ENCODE assay signal across 10 cellular contexts in genomic region chr1:23592209-23592905, GRCh38. TPM values are rescaled to one million over a fixed set of nuclear protein-coding genes. Genes with fewer than 3 reads are reported as not detected.
DNase-seq lines count a peak whose midpoint lies in the region; ATAC-seq and TF ChIP-seq lines count a peak whose summit lies in the region.
"Had no signal": no experiment of that assay in that cellular context is flagged by ENCODE, and none has a peak within 500 bp of the region (broad histone marks: within the 10 kb centered on the region; RNA-seq: fewer than 3 reads in every experiment).

No MANE protein-coding gene starts in this region.

- H2AK5ac ChIP-seq in IMR-90 (ENCODE audit: low read depth, low read length), result peak overlapping the region; percentile 87

- H3K27me3 ChIP-seq in IMR-90 (ENCODE audit: control insufficient read depth, insufficient read depth, low read length) (no peaks in the 10 kb centered on the region), WERI-Rb-1 (ENCODE audit: insufficient read depth, low read depth, severe bottlenecking) (no peaks in the 10 kb centered on the region)
- H3K27me3 ChIP-seq: left lung had no signal

- H3K9me1 ChIP-seq in IMR-90 (ENCODE audit: insufficient read depth, low read length), result peaks cover 3% of the 10 kb centered on the region

- BruUV-seq in IMR-90 (replicated peaks; lab: Mats Ljungman, UMichigan), result no TSS peak

- H3K4ac ChIP-seq in IMR-90 (ENCODE audit: low read depth, low read length), result peak overlapping the region; percentile 80

- in situ Hi-C loops in IMR-90 (cut with MboI; ENCODE audit: low sequenced_read_pairs), result no loop called here

- peak overlapping the region; percentile 20 to 90; a peak in 3 of 4 replicates for H4K8ac ChIP-seq in IMR-90 (ENCODE audit: low read depth in 2 of 2, low read length in 2 of 2)

- H2BK20ac ChIP-seq in IMR-90 (ENCODE audit: low read depth, low read length), result peak overlapping the region; percentile 78

- CTCF ChIA-PET in IMR-90 (lab: Yijun Ruan, JAX), result interaction anchor here (0.5 to 1.3 kb wide), 2 partner anchors 37 to 93 kb away, joined by 3 read pairs; no protein-coding TSS in a partner anchor

- peak; percentile 78 for DNase-seq in DMS53 (lab: John Stamatoyannopoulos, UW)
- DNase-seq in IMR-90, result no peak
- peak; percentile 87 for DNase-seq in WERI-Rb-1
- no peak for DNase-seq in mesothelial cell of epicardium (ENCODE audit: low spot score in 2 of 2, unreplicated experiment in 2 of 2)
- no peak for DNase-seq in NCI-H526 treated with DMSO at 0.1 percent for 48 hours (lab: John Stamatoyannopoulos, UW)
- no peak for DNase-seq in GM19240 (ENCODE audit: insufficient read length, low spot score)
- no peak for DNase-seq in ureter (ENCODE audit: low spot score)
- DNase-seq: cerebellar nuclear complex, left lung had no signal

- no peaks in the 10 kb centered on the region for H4K20me1 ChIP-seq in IMR-90 (ENCODE audit: insufficient read depth, low read length)

- 63% methylated on average over 1 of the region's 4 CpGs; no CpG with 5 or more reads in 1 of the 2 experiments for WGBS in IMR-90 (ENCODE audit: extremely low coverage in 2 of 2, insufficient read length in 1 of 2), 2 experiments

- H4K91ac ChIP-seq in IMR-90 (ENCODE audit: insufficient read depth, low read depth, low read length), result peak overlapping the region; percentile 74

- H3K27ac Mint-ChIP-seq in mesothelial cell of epicardium, result peak overlapping the region; percentile 80

- H3K4me3 ChIP-seq in IMR-90 (ENCODE audit: insufficient read depth, low read depth, low read length), result no peak overlapping the region
- no peak overlapping the region for H3K4me3 ChIP-seq in WERI-Rb-1 (ENCODE audit: low read depth, low read length)
- H3K4me3 ChIP-seq: left lung had no signal

- peaks cover 14% of the 10 kb centered on the region for H3K4me1 ChIP-seq in IMR-90 (ENCODE audit: control insufficient read depth, insufficient read depth, low read length)

- intact Hi-C loops in IMR-90 (cut with micrococcal nuclease), result no loop called here

- H2BK15ac ChIP-seq in IMR-90 (ENCODE audit: low read depth, low read length), result peak overlapping the region; percentile 43; the same call in 2 of the 3 replicates

- H3K14ac ChIP-seq in IMR-90 (replicated peaks; ENCODE audit: low read depth, low read length), result peak overlapping the region; percentile 73

- H3K27ac ChIP-seq in IMR-90 (ENCODE audit: insufficient read depth, low read length) (peak overlapping the region; percentile 12; the same call in 1 of the 2 replicates), WERI-Rb-1 (peak overlapping the region; percentile 89)
- H3K27ac ChIP-seq: left lung had no signal

- H3K9ac ChIP-seq in IMR-90 (ENCODE audit: low read depth, low read length), result no peak overlapping the region

- H2AK9ac ChIP-seq in IMR-90 (replicated peaks; ENCODE audit: low read depth, low read length, poor library complexity), result peak overlapping the region; percentile 3

- H3K36me3 ChIP-seq in IMR-90 (ENCODE audit: control insufficient read depth, insufficient read depth, low read length) (no peaks in the 10 kb centered on the region), WERI-Rb-1 (no peaks in the 10 kb centered on the region)
- H3K36me3 ChIP-seq: left lung had no signal

- TF ChIP-seq CTCF in IMR-90 (conservative IDR thresholded peaks at IDR 0.05; ENCODE audit: low read depth, low read length) (no peak), WERI-Rb-1 (IDR thresholded peaks at IDR 0.05; ENCODE audit: low read depth, low read length) (no peak), mesothelial cell of epicardium (IDR thresholded peaks at IDR 0.05; ENCODE audit: unreplicated experiment) (no peak)

- H2AFZ ChIP-seq in IMR-90 (replicated peaks; ENCODE audit: low read length, poor library complexity), result peak overlapping the region; percentile 15

- peaks cover 65% of the 10 kb centered on the region for H3K4me1 Mint-ChIP-seq in mesothelial cell of epicardium

- peak overlapping the region; percentile 43 for H2BK5ac ChIP-seq in IMR-90 (ENCODE audit: low read depth, low read length, poor library complexity, severe bottlenecking)

- peaks cover 1 to 3% of the 10 kb centered on the region in 2 experiments; a peak in 2 of 4 replicates for H3K79me1 ChIP-seq in IMR-90 (ENCODE audit: low read depth in 1 of 2, low read length in 2 of 2)

- H3K4me3 Mint-ChIP-seq in mesothelial cell of epicardium, result no peak overlapping the region

- ATAC-seq in IMR-90 (ENCODE audit: low read depth) (peak; percentile 39), HG03025 (IDR thresholded peaks at IDR 0.05; ENCODE audit: low FRiP score, unreplicated experiment) (no peak)

- no peaks in the 10 kb centered on the region for H3K36me3 Mint-ChIP-seq in mesothelial cell of epicardium

- H3K23ac ChIP-seq in IMR-90 (ENCODE audit: low read depth, low read length), result peak overlapping the region; percentile 73

- H3K9me3 ChIP-seq in IMR-90 (ENCODE audit: control insufficient read depth, insufficient read depth, low read length) (no peaks in the 10 kb centered on the region), WERI-Rb-1 (ENCODE audit: severe bottlenecking) (no peaks in the 10 kb centered on the region)
- H3K9me3 ChIP-seq: left lung had no signal

- H3K27me3 Mint-ChIP-seq in mesothelial cell of epicardium (ENCODE audit: low read depth), result no peaks in the 10 kb centered on the region

- POLR2A ChIA-PET in IMR-90 (lab: Charles Lee; ENCODE audit: unreplicated experiment), result no interaction called here

- peak overlapping the region; percentile 26 for H3K18ac ChIP-seq in IMR-90 (ENCODE audit: low read depth, low read length)

- 0 out of 2 replicates have a peak overlapping the region, but pooled peaks have one; percentile 2 for H3K56ac ChIP-seq in IMR-90 (ENCODE audit: extremely low read depth, insufficient read depth, low read length)

- no peak for TF ChIP-seq RAD21 in IMR-90 (IDR thresholded peaks at IDR 0.05; ENCODE audit: low read length)

- peak overlapping the region; percentile 40 for H4K5ac ChIP-seq in IMR-90 (ENCODE audit: low read depth, low read length)

- no peak for TF ChIP-seq POLR2A in IMR-90 (IDR thresholded peaks at IDR 0.05; ENCODE audit: low read depth, low read length)

- no peaks in the 10 kb centered on the region for H3K9me3 Mint-ChIP-seq in mesothelial cell of epicardium

- peak overlapping the region; percentile 87 for H2BK120ac ChIP-seq in IMR-90 (ENCODE audit: low read depth, low read length)

- no peak overlapping the region for H3K4me2 ChIP-seq in IMR-90 (ENCODE audit: low read depth, low read length)

- dilution Hi-C loops in IMR-90 (cut with HindIII; ENCODE audit: low sequenced_read_pairs, unreplicated experiment), result no loop called here

TF ChIP-seq in IMR-90, 13 proteins besides CTCF, POLR2A, EP300 and RAD21:
- TF ChIP-seq FOS (IDR thresholded peaks at IDR 0.05; ENCODE audit: low read depth, low read length) (no peak), RFX5 (IDR thresholded peaks at IDR 0.05; ENCODE audit: low read depth, low read length) (no peak), RCOR1 (IDR thresholded peaks at IDR 0.05; ENCODE audit: insufficient replicate concordance, low read length) (peak; percentile 60), MAZ (IDR thresholded peaks at IDR 0.05; ENCODE audit: borderline replicate concordance, low read depth, low read length) (no peak), USF2 (IDR thresholded peaks at IDR 0.05; ENCODE audit: low read depth, low read length) (no peak)
TF ChIP-seq in IMR-90: peak in this region for 1.

RNA-seq across cellular contexts. Expression of gene ID3, which starts 33.1 kb away (rescaled TPM):
- 109 and 171 TPM in 2 replicates for total RNA-seq in IMR-90 (2012; rRNA removed)
- 304 and 385 TPM in 2 replicates for polyA plus RNA-seq in IMR-90 (2012; rRNA removed)
- polyA plus RNA-seq in IMR-90 (2012; cell fraction: cytosol; rRNA removed), result 781 and 851 TPM in 2 replicates
- 1,444 and 1,599 TPM in 2 replicates for polyA plus RNA-seq in IMR-90 (2012; cell fraction: nucleus; rRNA removed; ENCODE audit: low replicate concordance)
- 456 to 487 TPM (median 468 TPM) in 3 replicates for total RNA-seq in mesothelial cell of epicardium
- 81.0 TPM for total RNA-seq in ureter

Comparison
In these comparisons a context has a peak if more than half of its experiments do, and no peak if none do; other contexts are left out.
1. DNase-seq: peak in DMS53 (single experiment) and WERI-Rb-1 (single experiment); none in IMR-90 (single experiment), mesothelial cell of epicardium (0 of 2), NCI-H526 treated with DMSO at 0.1 percent for 48 hours (single experiment), GM19240 (single experiment) and ureter (single experiment).